In genomic region chr6:152696543-152696942, GRCh38 we compare ENCODE assay signal across 1 cellular context.
TF ChIP-seq lines count a peak whose summit lies in the region.

No MANE protein-coding gene starts in this region.

TF ChIP-seq in H1, 55 proteins besides CTCF, POLR2A, EP300 and RAD21:
- TF ChIP-seq SIN3A (conservative IDR thresholded peaks at IDR 0.05 in 1 of 2, IDR thresholded peaks at IDR 0.05 in 1 of 2; ENCODE audit: low read depth in 1 of 2, low read length in 2 of 2) (no peak), CEBPB (IDR thresholded peaks at IDR 0.05; ENCODE audit: low read depth, low read length) (no peak), TEAD4 (IDR thresholded peaks at IDR 0.05; ENCODE audit: low read depth, low read length) (no peak), SP2 (IDR thresholded peaks at IDR 0.05; ENCODE audit: low read length) (no peak), EZH2 (IDR thresholded peaks at IDR 0.05; ENCODE audit: low read depth, low read length, severe bottlenecking) (no peak), KDM5A (IDR thresholded peaks at IDR 0.05; ENCODE audit: low read length) (no peak), TAF1 (IDR thresholded peaks at IDR 0.05; ENCODE audit: low read depth, low read length) (no peak), KDM1A (IDR thresholded peaks at IDR 0.05; ENCODE audit: borderline replicate concordance, low read length) (no peak), CBX8 (IDR thresholded peaks at IDR 0.05; ENCODE audit: borderline replicate concordance, low read depth, low read length) (no peak), CBX5 (IDR thresholded peaks at IDR 0.05; ENCODE audit: low read depth, low read length) (no peak), YY1 (IDR thresholded peaks at IDR 0.05; ENCODE audit: low read depth, low read length) (no peak), HDAC6 (IDR thresholded peaks at IDR 0.05; ENCODE audit: low read depth, low read length) (no peak), GTF2F1 (IDR thresholded peaks at IDR 0.05; ENCODE audit: borderline replicate concordance, low read depth, low read length) (no peak), TBP (IDR thresholded peaks at IDR 0.05; ENCODE audit: low read depth, low read length) (no peak), PHF8 (conservative IDR thresholded peaks at IDR 0.05; ENCODE audit: low read depth, low read length) (no peak), FOSL1 (IDR thresholded peaks at IDR 0.05; ENCODE audit: insufficient read depth, low read depth, low read length) (no peak), CHD1 (IDR thresholded peaks at IDR 0.05; ENCODE audit: low read depth, low read length) (no peak), HDAC2 (IDR thresholded peaks at IDR 0.05; ENCODE audit: borderline replicate concordance in 1 of 2, low read depth in 2 of 2, low read length in 2 of 2) (no peak), SIX5 (IDR thresholded peaks at IDR 0.05; ENCODE audit: low read depth, low read length) (no peak), EGR1 (IDR thresholded peaks at IDR 0.05; ENCODE audit: borderline replicate concordance, low read depth, low read length) (no peak)
